7 cellular contexts compared by ENCODE assay signal in the genomic region with DNA sequence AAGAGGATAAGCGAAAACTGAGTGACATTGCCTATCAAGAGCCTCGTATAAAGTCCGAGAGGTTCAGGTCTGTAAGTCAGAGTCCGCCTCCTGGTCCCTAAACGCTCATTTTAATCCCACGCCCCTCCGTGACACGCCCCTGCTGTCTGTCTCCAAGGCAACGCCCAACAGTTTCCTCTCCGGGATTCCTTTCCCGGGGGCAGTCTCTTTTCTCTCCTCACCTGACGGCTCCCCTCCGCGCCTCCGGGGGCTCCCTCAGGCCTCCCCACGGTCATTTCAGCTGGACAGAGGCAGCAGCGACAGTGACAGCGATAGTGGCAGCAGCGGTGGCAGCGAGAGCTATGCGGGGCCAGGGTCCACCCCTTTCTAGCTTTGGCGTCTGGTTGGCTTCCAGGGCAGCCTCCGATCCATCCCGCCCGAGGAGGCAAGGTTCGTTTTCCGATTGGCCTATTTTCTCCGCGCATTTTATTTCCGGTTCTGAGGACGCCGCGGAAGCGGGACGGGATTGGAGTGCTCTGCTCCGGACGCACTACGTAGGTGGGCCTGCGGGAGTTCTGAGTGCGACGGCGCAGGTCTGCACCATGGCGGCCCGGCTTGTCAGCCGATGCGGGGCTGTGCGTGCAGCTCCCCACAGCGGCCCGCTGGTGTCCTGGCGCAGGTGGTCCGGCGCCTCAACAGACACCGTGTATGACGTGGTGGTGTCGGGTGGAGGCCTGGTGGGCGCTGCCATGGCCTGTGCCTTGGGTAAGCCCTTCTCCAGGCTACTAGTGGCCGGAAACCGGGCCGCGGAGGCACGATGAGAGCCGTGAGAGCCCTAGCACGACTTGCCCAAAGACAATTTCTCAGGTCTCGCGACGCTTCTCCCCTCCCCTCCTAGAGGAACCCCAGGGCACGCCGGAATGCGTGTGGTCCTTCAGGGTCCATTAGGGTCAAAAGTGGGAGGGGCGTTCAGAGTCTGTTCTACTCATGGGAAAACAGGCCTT. TPM values are rescaled to one million over a fixed set of nuclear protein-coding genes. Genes with fewer than 3 reads are reported as not detected.
DNase-seq lines count a peak whose midpoint lies in the region; ATAC-seq and TF ChIP-seq lines count a peak whose summit lies in the region.

Gene COQ6, plus strand, starts transcription at position 551 of the 983 bp plus-strand sequence. Its CDS starts 31 bp downstream, at position 582.
A gene with protein sequence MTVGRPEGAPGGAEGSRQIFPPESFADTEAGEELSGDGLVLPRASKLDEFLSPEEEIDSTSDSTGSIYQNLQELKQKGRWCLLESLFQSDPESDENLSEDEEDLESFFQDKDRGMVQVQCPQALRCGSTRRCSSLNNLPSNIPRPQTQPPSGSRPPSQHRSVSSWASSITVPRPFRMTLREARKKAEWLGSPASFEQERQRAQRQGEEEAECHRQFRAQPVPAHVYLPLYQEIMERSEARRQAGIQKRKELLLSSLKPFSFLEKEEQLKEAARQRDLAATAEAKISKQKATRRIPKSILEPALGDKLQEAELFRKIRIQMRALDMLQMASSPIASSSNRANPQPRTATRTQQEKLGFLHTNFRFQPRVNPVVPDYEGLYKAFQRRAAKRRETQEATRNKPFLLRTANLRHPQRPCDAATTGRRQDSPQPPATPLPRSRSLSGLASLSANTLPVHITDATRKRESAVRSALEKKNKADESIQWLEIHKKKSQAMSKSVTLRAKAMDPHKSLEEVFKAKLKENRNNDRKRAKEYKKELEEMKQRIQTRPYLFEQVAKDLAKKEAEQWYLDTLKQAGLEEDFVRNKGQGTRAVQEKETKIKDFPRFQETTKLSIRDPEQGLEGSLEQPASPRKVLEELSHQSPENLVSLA (minus strand): TSS at position 343 of the 983 bp plus-strand sequence. CDS start 68 bp downstream, at position 275.

- H3K36me3 ChIP-seq in hepatocyte (replicated peaks; ENCODE audit: insufficient read depth, low read depth) = no peaks in the 10 kb centered on the region

- peak within 1 kb of the TSS; percentile 74 for H3K4me2 ChIP-seq in hepatocyte

- in situ Hi-C loops in astrocyte of the cerebellum (cut with HindIII; ENCODE audit: low sequenced_read_pairs) = no loop called here

- ATAC-seq in GM18499 (IDR thresholded peaks at IDR 0.05; ENCODE audit: insufficient read depth, unreplicated experiment) (peak; percentile 75), HG02943 (IDR thresholded peaks at IDR 0.05; ENCODE audit: low read depth, unreplicated experiment) (peak; percentile 81)

- peak; percentile 90 for DNase-seq in NCI-H187 treated with DMSO at 0.1 percent for 48 hours (lab: John Stamatoyannopoulos, UW)
- DNase-seq in T-helper 22 cell (ENCODE audit: low read depth) = peak; percentile 91
- peak; percentile 93 for DNase-seq in astrocyte of the cerebellum (ENCODE audit: low read depth)
- peak; percentile 97 for DNase-seq in hepatocyte (ENCODE audit: low spot score)
- peak; percentile 93 for DNase-seq in renal cortical epithelial cell (ENCODE audit: low read depth)

- WGBS in hepatocyte (ENCODE audit: low lambda C conversion rate, missing lambda C conversion rate) = under 1% methylated on average over 70 of the region's 70 CpGs

- H4K20me1 ChIP-seq in hepatocyte (ENCODE audit: insufficient read depth, poor library complexity, severe bottlenecking) = no peaks in the 10 kb centered on the region

- no peaks in the 10 kb centered on the region for H3K9me3 ChIP-seq in hepatocyte (ENCODE audit: low read depth)

- H3K27ac ChIP-seq in hepatocyte = peak within 1 kb of the TSS; percentile 90

- H3K27me3 ChIP-seq in hepatocyte = no peaks in the 10 kb centered on the region

- peaks cover 15% of the 10 kb centered on the region for H3K79me2 ChIP-seq in hepatocyte

- TF ChIP-seq CTCF in astrocyte of the cerebellum (IDR thresholded peaks at IDR 0.05; ENCODE audit: low read depth, low read length, missing control alignments) (peak; percentile 18), hepatocyte (IDR thresholded peaks at IDR 0.05; ENCODE audit: poor library complexity) (peak; percentile 25)

- peaks cover 6% of the 10 kb centered on the region for H3K4me1 ChIP-seq in hepatocyte (ENCODE audit: insufficient read depth)

- no peaks in the 10 kb centered on the region for H3K9me2 ChIP-seq in hepatocyte (replicated peaks; ENCODE audit: insufficient read depth)

- H2AFZ ChIP-seq in hepatocyte = peak within 1 kb of the TSS; percentile 74

- peak within 1 kb of the TSS; percentile 97 for H3K4me3 ChIP-seq in astrocyte of the cerebellum (ENCODE audit: low read depth, low read length)
- peak within 1 kb of the TSS; percentile 65 for H3K4me3 ChIP-seq in hepatocyte

RNA-seq across cellular contexts. Expression of gene COQ6, which starts in this region (rescaled TPM):
- total RNA-seq in hepatocyte = 18.7 and 29.5 TPM in 2 replicates
- 21.8 and 24.7 TPM in 2 replicates for polyA plus RNA-seq in hepatocyte
- 17.2 and 23.7 TPM in 2 replicates for total RNA-seq in renal cortical epithelial cell

RNA-seq across cellular contexts. Expression of the second gene that starts in this region (rescaled TPM):
- total RNA-seq in hepatocyte = 2.3 and 3.3 TPM in 2 replicates
- polyA plus RNA-seq in hepatocyte = 0.77 and 2.0 TPM in 2 replicates
- total RNA-seq in renal cortical epithelial cell = 2.3 and 7.5 TPM in 2 replicates

Comparison
In these comparisons a context has a peak if more than half of its experiments do, and no peak if none do; other contexts are left out.
1. Peak in every context shown above with its lines: DNase-seq, ATAC-seq, H3K4me3 ChIP-seq and H3K27ac ChIP-seq.